ENCODE assay signal across 24 cellular contexts in the genomic region with DNA sequence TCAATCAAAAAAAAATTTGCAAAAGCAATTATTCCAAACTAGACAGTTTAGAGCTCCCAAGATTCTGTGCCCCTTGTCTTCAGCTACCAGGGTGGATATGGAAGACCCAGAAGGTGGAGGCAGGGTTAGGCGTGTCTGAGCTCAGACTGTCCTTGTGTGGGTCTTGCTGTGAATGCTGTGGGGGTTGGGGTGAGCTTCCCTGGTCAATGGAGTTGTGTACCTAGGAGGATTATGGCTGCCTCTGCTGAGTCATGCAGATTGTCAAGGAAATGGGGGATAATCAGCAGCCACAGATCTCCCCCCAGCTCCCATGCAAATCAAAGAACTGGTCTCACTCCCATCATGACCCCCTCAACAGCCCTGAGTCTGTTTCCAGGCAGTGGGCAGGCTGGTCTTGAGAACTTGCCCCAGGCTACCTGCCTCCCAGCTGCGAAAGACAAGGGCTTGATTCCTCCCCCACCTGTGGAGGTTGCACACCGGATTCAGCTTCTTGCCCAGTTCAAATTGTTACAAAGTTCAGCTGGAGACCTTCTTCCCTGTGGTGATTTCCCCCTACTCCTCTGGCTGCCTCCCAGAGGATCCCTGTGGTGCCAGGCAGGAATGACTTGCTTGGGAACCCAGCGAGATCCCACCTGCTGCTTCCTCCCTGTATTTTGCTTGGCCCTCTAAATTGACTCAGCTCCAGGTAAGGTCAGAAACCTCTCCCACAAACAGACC.
DNase-seq lines count a peak whose midpoint lies in the region; ATAC-seq and TF ChIP-seq lines count a peak whose summit lies in the region.
"Had no signal": no experiment of that assay in that cellular context is flagged by ENCODE, and none has a peak within 500 bp of the region (broad histone marks: within the 10 kb centered on the region; RNA-seq: fewer than 3 reads in every experiment).

No MANE protein-coding gene starts in this region.

- ATAC-seq in heart left ventricle = no peak
- no peak for ATAC-seq in GM21360 (IDR thresholded peaks at IDR 0.05; ENCODE audit: unreplicated experiment)
- ATAC-seq: activated T-helper 17 cell treated with anti-CD3 and anti-CD28 coated beads, Interleukin-2, amount 50 U/mL, for 72 hours; naive thymus-derived CD4-positive, alpha-beta T cell; right lobe of liver; stimulated activated memory B cell treated with anti-CD40 and anti-IgM and Interleukin-4, amounts not matched to agents 10 μg/mL and 1 μg/mL and 100 μg/mL, for 72 hours had no signal

- H3K9me3 Mint-ChIP-seq in H9 = no peaks in the 10 kb centered on the region; a peak in 2 of 5 replicates
- H3K9me3 Mint-ChIP-seq: memory B cell; stimulated activated memory B cell treated with anti-CD40 and anti-IgM and Interleukin-4, amounts not matched to agents 10 μg/mL and 1 μg/mL and 100 μg/mL, for 72 hours had no signal

- H3K79me2 ChIP-seq in H9 (ENCODE audit: insufficient read depth, low read length) (no peaks in the 10 kb centered on the region), PC-9 (ENCODE audit: low read depth) (no peaks in the 10 kb centered on the region), osteoblast (ENCODE audit: insufficient read depth, low read length) (no peaks in the 10 kb centered on the region)

- no peak overlapping the region for H3K18ac ChIP-seq in H9 (ENCODE audit: insufficient read length, low read depth, low read length)

- H3K23ac ChIP-seq in H9 (ENCODE audit: insufficient read length, low read depth, low read length) = no peak overlapping the region

- peak overlapping the region; percentile 38 for H3K4me3 ChIP-seq in PC-9
- no peak overlapping the region for H3K4me3 ChIP-seq in epithelial cell of esophagus (ENCODE audit: low read length)
- H3K4me3 ChIP-seq in osteoblast (ENCODE audit: insufficient read depth, low read length) = no peak overlapping the region
- no peak overlapping the region for H3K4me3 ChIP-seq in heart left ventricle
- H3K4me3 ChIP-seq: coronary artery, right lobe of liver, thoracic aorta had no signal

- no peak overlapping the region for H3K27ac ChIP-seq in H9 (ENCODE audit: insufficient read length, low read depth, low read length)
- H3K27ac ChIP-seq in PC-9 = peak overlapping the region; percentile 90
- no peak overlapping the region for H3K27ac ChIP-seq in osteoblast (ENCODE audit: low read depth, low read length)
- no peak overlapping the region for H3K27ac ChIP-seq in heart left ventricle
- H3K27ac ChIP-seq: coronary artery, right lobe of liver, thoracic aorta had no signal

- H3K27me3 ChIP-seq in H9 (ENCODE audit: insufficient read depth, low read length) (no peaks in the 10 kb centered on the region), PC-9 (ENCODE audit: insufficient read depth, low read depth) (no peaks in the 10 kb centered on the region), osteoblast (ENCODE audit: insufficient read depth, low read length) (no peaks in the 10 kb centered on the region), heart left ventricle (no peaks in the 10 kb centered on the region)
- H3K27me3 ChIP-seq: right lobe of liver had no signal

- H3K9me3 ChIP-seq in H9 (ENCODE audit: control insufficient read depth, low read depth, low read length) (no peaks in the 10 kb centered on the region), PC-9 (ENCODE audit: insufficient read depth, low read depth) (no peaks in the 10 kb centered on the region), osteoblast (ENCODE audit: low read depth, low read length) (no peaks in the 10 kb centered on the region), heart left ventricle (no peaks in the 10 kb centered on the region)
- H3K9me3 ChIP-seq: right lobe of liver, thoracic aorta had no signal

- H3K36me3 Mint-ChIP-seq in H9 (ENCODE audit: insufficient read depth in 1 of 3, low read depth in 3 of 3) = peaks cover 0 to 5% (median 1%) of the 10 kb centered on the region in 3 experiments; a peak in 2 of 7 replicates
- H3K36me3 Mint-ChIP-seq: brain; CD4-positive, CD25-positive, alpha-beta regulatory T cell; memory B cell; stimulated activated memory B cell treated with anti-CD40 and anti-IgM and Interleukin-4, amounts not matched to agents 10 μg/mL and 1 μg/mL and 100 μg/mL, for 72 hours had no signal

- H3K36me3 ChIP-seq in PC-9 (ENCODE audit: low read depth) = no peaks in the 10 kb centered on the region
- no peaks in the 10 kb centered on the region for H3K36me3 ChIP-seq in osteoblast (ENCODE audit: insufficient read depth, low read length)
- H3K36me3 ChIP-seq in heart left ventricle = no peaks in the 10 kb centered on the region
- H3K36me3 ChIP-seq: right lobe of liver, thoracic aorta had no signal

- no peak overlapping the region for H3K9ac ChIP-seq in H9 (ENCODE audit: extremely low read depth, insufficient read length, low read length)

- H3K23me2 ChIP-seq in H9 (ENCODE audit: insufficient read length, low read depth, low read length, poor library complexity, severe bottlenecking) = no peaks in the 10 kb centered on the region

- no peak overlapping the region for H4K91ac ChIP-seq in H9 (ENCODE audit: insufficient read length, low read depth, low read length)

- H3K4me1 Mint-ChIP-seq in H9 = peaks cover 27 to 28% of the 10 kb centered on the region in 2 experiments
- H3K4me1 Mint-ChIP-seq: activated T-helper 17 cell treated with anti-CD3 and anti-CD28 coated beads, Interleukin-2, amount 50 U/mL, for 72 hours; brain; CD4-positive, CD25-positive, alpha-beta regulatory T cell; memory B cell; naive thymus-derived CD4-positive, alpha-beta T cell; stimulated activated memory B cell treated with anti-CD40 and anti-IgM and Interleukin-4, amounts not matched to agents 10 μg/mL and 1 μg/mL and 100 μg/mL, for 72 hours had no signal

- H3K56ac ChIP-seq in H9 (ENCODE audit: insufficient read length, low read depth, low read length) = no peak overlapping the region

- intact Hi-C loops in PC-9 (cut with micrococcal nuclease; ENCODE audit: unreplicated experiment) = no loop called here
- intact Hi-C loops in heart left ventricle (cut with DNase I) = no loop called here

- no peak overlapping the region for H2BK5ac ChIP-seq in H9 (ENCODE audit: insufficient read length, low read length)

- H3K9me2 ChIP-seq in PC-9 (ENCODE audit: insufficient read depth) = 0 out of 2 replicates have a peak, but pooled peaks cover 4% of the 10 kb centered on the region

- no peaks in the 10 kb centered on the region for H3K27me3 Mint-ChIP-seq in H9 (ENCODE audit: low read depth)
- H3K27me3 Mint-ChIP-seq: activated T-helper 17 cell treated with anti-CD3 and anti-CD28 coated beads, Interleukin-2, amount 50 U/mL, for 72 hours; CD4-positive, CD25-positive, alpha-beta regulatory T cell; naive thymus-derived CD4-positive, alpha-beta T cell had no signal

- TSS peak; percentile 47 for BruUV-seq in PC-9 (replicated peaks; lab: Mats Ljungman, UMichigan)

- no peak overlapping the region for H2BK120ac ChIP-seq in H9 (ENCODE audit: low read depth, low read length, poor library complexity, severe bottlenecking)

- H3T11ph ChIP-seq in H9 (ENCODE audit: low read length) = no peak overlapping the region

- peaks cover 31% of the 10 kb centered on the region for H3F3A ChIP-seq in PC-9 (ENCODE audit: insufficient read depth, low read depth)

- CTCF ChIA-PET in PC-9 (lab: Charles Lee) = no interaction called here

- peak; percentile 35 for DNase-seq in H9
- peak; percentile 15 to 88 for DNase-seq in PC-9
- peak; percentile 55 for DNase-seq in epithelial cell of esophagus (ENCODE audit: low read depth)
- DNase-seq in osteoblast (ENCODE audit: insufficient read length, low spot score, missing footprints) = peak; percentile 10
- DNase-seq in activated effector memory CD4-positive, alpha-beta T cell treated with anti-CD3 and anti-CD28 coated beads, Interleukin-2, amount 50 U/mL, for 16 hours = no peak
- no peak for DNase-seq in heart left ventricle
- DNase-seq: activated CD4-positive, alpha-beta T cell treated with anti-CD3 and anti-CD28 coated beads for 48 hours; CD4-positive, CD25-positive, alpha-beta regulatory T cell; DMS153; foreskin fibroblast; H7; naive thymus-derived CD4-positive, alpha-beta T cell; NCI-H1417 treated with DMSO at 0.1 percent for 48 hours; NCI-H524; right lobe of liver; SHP77 treated with DMSO at 0.1 percent for 48 hours; T-helper 1 cell had no signal

- POLR2A ChIA-PET in PC-9 (lab: Charles Lee; ENCODE audit: unreplicated experiment) = no interaction called here

- no peak for TF ChIP-seq POLR2A in heart left ventricle (IDR thresholded peaks at IDR 0.05)

- 0 out of 2 replicates have a peak overlapping the region, but pooled peaks have one; percentile 75 for H3K14ac ChIP-seq in H9 (ENCODE audit: insufficient read depth, low read length)

- no peaks in the 10 kb centered on the region for H3K79me1 ChIP-seq in H9 (ENCODE audit: insufficient read depth, low read depth, low read length, poor library complexity, severe bottlenecking)

- peak overlapping the region; percentile 78 for H2AFZ ChIP-seq in H9 (ENCODE audit: low read length)
- H2AFZ ChIP-seq in PC-9 = peak overlapping the region; percentile 79
- H2AFZ ChIP-seq in osteoblast (ENCODE audit: low read length) = no peak overlapping the region

- H2BK12ac ChIP-seq in H9 (ENCODE audit: insufficient read length, low read depth, low read length) = no peak overlapping the region

- H4K5ac ChIP-seq in H9 (ENCODE audit: insufficient read length, low read depth, low read length) = no peak overlapping the region

- WGBS in H9 (ENCODE audit: extremely low coverage, insufficient read length, low lambda C conversion rate) = no CpG with 5 or more reads among the region's 4 CpGs
- WGBS in heart left ventricle, 4 donors = 69 to 94% (median 73%) methylated on average over 3 to 4 of the region's 4 CpGs

- no peak overlapping the region; the same call in 1 of the 2 replicates for H3K4ac ChIP-seq in H9 (ENCODE audit: low read depth, low read length)

- H2BK20ac ChIP-seq in H9 (ENCODE audit: low read depth, low read length, poor library complexity, severe bottlenecking) = no peak overlapping the region

- no peak for TF ChIP-seq CTCF in H9 (conservative IDR thresholded peaks at IDR 0.05)
- TF ChIP-seq CTCF in PC-9 (conservative IDR thresholded peaks at IDR 0.05) = no peak
- no peak for TF ChIP-seq CTCF in epithelial cell of esophagus (IDR thresholded peaks at IDR 0.05; ENCODE audit: insufficient read depth, low read depth, low read length, missing control alignments)
- no peak for TF ChIP-seq CTCF in osteoblast (IDR thresholded peaks at IDR 0.05; ENCODE audit: extremely low read depth, low read depth, low read length)
- no peak for TF ChIP-seq CTCF in heart left ventricle (IDR thresholded peaks at IDR 0.05)

- H4K8ac ChIP-seq in H9 (replicated peaks; ENCODE audit: insufficient read length, low read depth, low read length) = no peak overlapping the region

- H2AK5ac ChIP-seq in H9 (ENCODE audit: insufficient read length, low read length) = no peak overlapping the region

- no peak overlapping the region for H3K4me3 Mint-ChIP-seq in H9
- H3K4me3 Mint-ChIP-seq: activated T-helper 17 cell treated with anti-CD3 and anti-CD28 coated beads, Interleukin-2, amount 50 U/mL, for 72 hours; brain; CD4-positive, CD25-positive, alpha-beta regulatory T cell; memory B cell; naive thymus-derived CD4-positive, alpha-beta T cell; stimulated activated memory B cell treated with anti-CD40 and anti-IgM and Interleukin-4, amounts not matched to agents 10 μg/mL and 1 μg/mL and 100 μg/mL, for 72 hours had no signal

- H3K4me1 ChIP-seq in H9 (ENCODE audit: insufficient read depth, low read length) = no peaks in the 10 kb centered on the region; the same call in 1 of the 2 replicates
- H3K4me1 ChIP-seq in PC-9 (replicated peaks; ENCODE audit: insufficient read depth) = peaks cover 37% of the 10 kb centered on the region
- H3K4me1 ChIP-seq in osteoblast (ENCODE audit: insufficient read depth, low read length) = no peaks in the 10 kb centered on the region
- no peaks in the 10 kb centered on the region for H3K4me1 ChIP-seq in heart left ventricle
- H3K4me1 ChIP-seq: right lobe of liver had no signal

- peak overlapping the region; percentile 5 to 95 (median 89) for H3K27ac Mint-ChIP-seq in H9
- H3K27ac Mint-ChIP-seq: activated T-helper 17 cell treated with anti-CD3 and anti-CD28 coated beads, Interleukin-2, amount 50 U/mL, for 72 hours; brain; CD4-positive, CD25-positive, alpha-beta regulatory T cell; memory B cell; naive thymus-derived CD4-positive, alpha-beta T cell; stimulated activated memory B cell treated with anti-CD40 and anti-IgM and Interleukin-4, amounts not matched to agents 10 μg/mL and 1 μg/mL and 100 μg/mL, for 72 hours had no signal

- no peaks in the 10 kb centered on the region for H4K20me1 ChIP-seq in H9 (ENCODE audit: control insufficient read depth, insufficient read depth, insufficient read length)
- H4K20me1 ChIP-seq in PC-9 (ENCODE audit: insufficient read depth) = no peaks in the 10 kb centered on the region
- H4K20me1 ChIP-seq in osteoblast (ENCODE audit: insufficient read depth, low read length) = no peaks in the 10 kb centered on the region

- H3K4me2 ChIP-seq in H9 (ENCODE audit: insufficient read depth, insufficient read length, low read length) (no peak overlapping the region), PC-9 (peak overlapping the region; percentile 64), osteoblast (ENCODE audit: insufficient read depth, low read length) (no peak overlapping the region)

- H2BK15ac ChIP-seq in H9 (ENCODE audit: low read depth, low read length) = no peak overlapping the region

Comparison
In these comparisons a context has a peak if more than half of its experiments do, and no peak if none do; other contexts are left out.
1. DNase-seq: peak in H9 (single experiment), PC-9 (2 of 2), epithelial cell of esophagus (single experiment) and osteoblast (single experiment); none in activated effector memory CD4-positive, alpha-beta T cell treated with anti-CD3 and anti-CD28 coated beads, Interleukin-2, amount 50 U/mL, for 16 hours (single experiment) and heart left ventricle (0 of 5).